ENCODE assay signal across 25 cellular contexts in the genomic region with DNA sequence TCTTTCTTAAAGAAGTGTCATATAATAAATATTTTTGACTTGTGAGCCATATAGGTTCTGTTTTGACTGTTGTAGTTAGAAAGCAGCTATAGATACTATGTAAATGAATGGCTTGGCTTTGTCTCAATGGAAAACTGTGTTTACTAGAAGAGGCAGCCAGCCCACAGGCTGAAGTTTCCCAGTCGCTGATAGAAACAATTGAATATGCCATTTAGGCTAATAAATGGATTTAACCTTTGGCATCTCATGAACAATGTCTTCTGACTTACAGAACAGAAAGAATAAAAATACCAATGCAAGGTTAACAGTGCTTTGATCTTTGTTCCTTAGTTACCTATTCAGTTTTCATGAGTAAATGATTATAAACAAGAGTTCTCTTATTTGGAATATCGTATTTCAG.
DNase-seq lines count a peak whose midpoint lies in the region; ATAC-seq, FAIRE-seq and TF ChIP-seq lines count a peak whose summit lies in the region.
"Had no signal": no experiment of that assay in that cellular context is flagged by ENCODE, and none has a peak within 500 bp of the region (broad histone marks: within the 10 kb centered on the region; RNA-seq: fewer than 3 reads in every experiment).

No MANE protein-coding gene starts in this region.

- no peak overlapping the region for H3K9ac ChIP-seq in HepG2 (ENCODE audit: insufficient read depth, low read depth, low read length)
- H3K9ac ChIP-seq: BLaER1 had no signal

- no peak for TF ChIP-seq RAD21 in HepG2 (CRISPR knock-in tag; IDR thresholded peaks at IDR 0.05)

- in situ Hi-C loops in HepG2 (cut with HindIII; ENCODE audit: extremely low pct_ligation_motif_present, low pct_unique_long_range_greater_than_20kb) = no loop called here

- intact Hi-C loops in HepG2 (cut with micrococcal nuclease; ENCODE audit: unreplicated experiment) (no loop called here), right lobe of liver (cut with DNase I) (no loop called here), vagina (cut with DNase I) (no loop called here)

- no peak for FAIRE-seq in HepG2 (lab: Jason Lieb, UNC)
- FAIRE-seq: frontal cortex, RCC 7860 had no signal

- H3K4me3 ChIP-seq in HepG2 (replicated peaks in 1 of 3; ENCODE audit: insufficient read depth in 1 of 3, low read depth in 2 of 3, low read length in 3 of 3) (no peak overlapping the region), right lobe of liver (no peak overlapping the region), vagina (no peak overlapping the region)
- H3K4me3 ChIP-seq: BLaER1, HAP-1 had no signal

- H3K9me3 ChIP-seq in HepG2 (ENCODE audit: low read length) (no peaks in the 10 kb centered on the region), right lobe of liver (no peaks in the 10 kb centered on the region), vagina (no peaks in the 10 kb centered on the region)
- H3K9me3 ChIP-seq: HAP-1 had no signal

- no peak for ATAC-seq in HepG2
- ATAC-seq in right lobe of liver = no peak
- ATAC-seq in GM18519 (IDR thresholded peaks at IDR 0.05; ENCODE audit: low FRiP score, unreplicated experiment) = no peak
- ATAC-seq: activated CD8-positive, alpha-beta T cell treated with anti-CD3 and anti-CD28 coated beads for 36 hours; naive thymus-derived CD4-positive, alpha-beta T cell; stimulated activated memory B cell treated with anti-CD40 and anti-IgM and Interleukin-4, amounts not matched to agents 10 μg/mL and 1 μg/mL and 100 μg/mL, for 72 hours had no signal

- H3K4me1 ChIP-seq in HepG2 (ENCODE audit: insufficient read depth, low read length) = peaks cover 13% of the 10 kb centered on the region
- no peaks in the 10 kb centered on the region for H3K4me1 ChIP-seq in right lobe of liver
- H3K4me1 ChIP-seq in vagina = peaks cover 27% of the 10 kb centered on the region
- H3K4me1 ChIP-seq: BLaER1 had no signal

- TF ChIP-seq POLR2A in HepG2 (IDR thresholded peaks at IDR 0.05; ENCODE audit: insufficient read depth in 1 of 2, low read depth in 2 of 2, low read length in 2 of 2) (no peak), right lobe of liver (IDR thresholded peaks at IDR 0.05) (no peak), vagina (IDR thresholded peaks at IDR 0.05) (no peak)

- no TSS peak for BruUV-seq in HepG2 (replicated peaks; lab: Mats Ljungman, UMichigan)

- no peak overlapping the region for H3K4me2 ChIP-seq in HepG2 (ENCODE audit: low read depth, low read length)
- H3K4me2 ChIP-seq: BLaER1 had no signal

- DNase-seq in HepG2 (ENCODE audit: low spot score) (peak; percentile 29), right lobe of liver (no peak), SW480 (ENCODE audit: low spot score) (peak; percentile 43), left kidney (ENCODE audit: low read depth, low spot score) (peak; percentile 56), vagina (ENCODE audit: extremely low spot score in 2 of 2) (no peak), globus pallidus (ENCODE audit: low spot score) (no peak), SKM-1 treated with dmso at 0.1 percent for 144 hours (lab: John Stamatoyannopoulos, UW; ENCODE audit: unreplicated experiment) (no peak)
- DNase-seq: activated CD8-positive, alpha-beta memory T cell treated with anti-CD3 and anti-CD28 coated beads, Interleukin-2, amount 50 U/mL, for 48 hours; activated CD8-positive, alpha-beta T cell treated with anti-CD3 and anti-CD28 coated beads for 36 hours; activated naive CD4-positive, alpha-beta T cell treated with Interleukin-2 at 50 U/mL for 16 hours; DMS153; hypothalamus; IMR-90; MV-4-11; naive thymus-derived CD4-positive, alpha-beta T cell; NCI-H2171 treated with DMSO at 0.1 percent for 48 hours; NCI-H774; SHP77 treated with DMSO at 0.1 percent for 48 hours; trophoblast cell had no signal

- H3K27me3 ChIP-seq in HepG2 (ENCODE audit: control insufficient read depth in 1 of 2, insufficient read depth in 2 of 2, low read length in 2 of 2) (no peaks in the 10 kb centered on the region), right lobe of liver (no peaks in the 10 kb centered on the region), vagina (no peaks in the 10 kb centered on the region)
- H3K27me3 ChIP-seq: BLaER1 had no signal

- no peaks in the 10 kb centered on the region for H4K20me1 ChIP-seq in HepG2 (ENCODE audit: insufficient read depth, low read length)
- H4K20me1 ChIP-seq: BLaER1 had no signal

- 36% methylated on average over 2 of the region's 2 CpGs for WGBS in HepG2 (ENCODE audit: low lambda C conversion rate)
- WGBS in right lobe of liver (ENCODE audit: insufficient coverage, low coverage, low lambda C conversion rate, missing lambda C conversion rate) = 46% methylated on average over 2 of the region's 2 CpGs

- TF ChIP-seq CTCF in HepG2 (CRISPR knock-in tag; IDR thresholded peaks at IDR 0.05) (no peak), right lobe of liver (IDR thresholded peaks at IDR 0.05) (no peak), vagina (IDR thresholded peaks at IDR 0.05) (no peak)

- H3K79me2 ChIP-seq in HepG2 (ENCODE audit: insufficient read depth, low read length) = no peaks in the 10 kb centered on the region

- no peaks in the 10 kb centered on the region for H3K36me3 ChIP-seq in HepG2 (replicated peaks in 1 of 2; ENCODE audit: control insufficient read depth in 1 of 2, insufficient read depth in 2 of 2, low read length in 2 of 2)
- no peaks in the 10 kb centered on the region for H3K36me3 ChIP-seq in right lobe of liver
- H3K36me3 ChIP-seq in vagina = no peaks in the 10 kb centered on the region
- H3K36me3 ChIP-seq: HAP-1 had no signal

- POLR2A ChIA-PET in HepG2 (lab: Yijun Ruan, JAX) = no interaction called here

- H3K27ac ChIP-seq in HepG2 (ENCODE audit: extremely low read length, insufficient read depth, low read length) = no peak overlapping the region
- H3K27ac ChIP-seq in right lobe of liver = no peak overlapping the region
- H3K27ac ChIP-seq in vagina = peak overlapping the region; percentile 37
- H3K27ac ChIP-seq: BLaER1 had no signal

- H2AFZ ChIP-seq in HepG2 (ENCODE audit: low read length) = no peak overlapping the region

- TF ChIP-seq EP300 in HepG2 (IDR thresholded peaks at IDR 0.05; ENCODE audit: low read depth in 2 of 2, low read length in 2 of 2) (no peak), HepG2 (CRISPR knock-in tag; IDR thresholded peaks at IDR 0.05; ENCODE audit: borderline replicate concordance) (no peak)

- CTCF ChIA-PET in HepG2 (lab: Yijun Ruan, JAX; ENCODE audit: low intra/inter-chr PET ratio, low total read pairs) = no interaction called here

TF ChIP-seq in HepG2, 621 proteins besides CTCF, POLR2A, EP300 and RAD21 (continues in another document):
- TF ChIP-seq, protein P1, sequence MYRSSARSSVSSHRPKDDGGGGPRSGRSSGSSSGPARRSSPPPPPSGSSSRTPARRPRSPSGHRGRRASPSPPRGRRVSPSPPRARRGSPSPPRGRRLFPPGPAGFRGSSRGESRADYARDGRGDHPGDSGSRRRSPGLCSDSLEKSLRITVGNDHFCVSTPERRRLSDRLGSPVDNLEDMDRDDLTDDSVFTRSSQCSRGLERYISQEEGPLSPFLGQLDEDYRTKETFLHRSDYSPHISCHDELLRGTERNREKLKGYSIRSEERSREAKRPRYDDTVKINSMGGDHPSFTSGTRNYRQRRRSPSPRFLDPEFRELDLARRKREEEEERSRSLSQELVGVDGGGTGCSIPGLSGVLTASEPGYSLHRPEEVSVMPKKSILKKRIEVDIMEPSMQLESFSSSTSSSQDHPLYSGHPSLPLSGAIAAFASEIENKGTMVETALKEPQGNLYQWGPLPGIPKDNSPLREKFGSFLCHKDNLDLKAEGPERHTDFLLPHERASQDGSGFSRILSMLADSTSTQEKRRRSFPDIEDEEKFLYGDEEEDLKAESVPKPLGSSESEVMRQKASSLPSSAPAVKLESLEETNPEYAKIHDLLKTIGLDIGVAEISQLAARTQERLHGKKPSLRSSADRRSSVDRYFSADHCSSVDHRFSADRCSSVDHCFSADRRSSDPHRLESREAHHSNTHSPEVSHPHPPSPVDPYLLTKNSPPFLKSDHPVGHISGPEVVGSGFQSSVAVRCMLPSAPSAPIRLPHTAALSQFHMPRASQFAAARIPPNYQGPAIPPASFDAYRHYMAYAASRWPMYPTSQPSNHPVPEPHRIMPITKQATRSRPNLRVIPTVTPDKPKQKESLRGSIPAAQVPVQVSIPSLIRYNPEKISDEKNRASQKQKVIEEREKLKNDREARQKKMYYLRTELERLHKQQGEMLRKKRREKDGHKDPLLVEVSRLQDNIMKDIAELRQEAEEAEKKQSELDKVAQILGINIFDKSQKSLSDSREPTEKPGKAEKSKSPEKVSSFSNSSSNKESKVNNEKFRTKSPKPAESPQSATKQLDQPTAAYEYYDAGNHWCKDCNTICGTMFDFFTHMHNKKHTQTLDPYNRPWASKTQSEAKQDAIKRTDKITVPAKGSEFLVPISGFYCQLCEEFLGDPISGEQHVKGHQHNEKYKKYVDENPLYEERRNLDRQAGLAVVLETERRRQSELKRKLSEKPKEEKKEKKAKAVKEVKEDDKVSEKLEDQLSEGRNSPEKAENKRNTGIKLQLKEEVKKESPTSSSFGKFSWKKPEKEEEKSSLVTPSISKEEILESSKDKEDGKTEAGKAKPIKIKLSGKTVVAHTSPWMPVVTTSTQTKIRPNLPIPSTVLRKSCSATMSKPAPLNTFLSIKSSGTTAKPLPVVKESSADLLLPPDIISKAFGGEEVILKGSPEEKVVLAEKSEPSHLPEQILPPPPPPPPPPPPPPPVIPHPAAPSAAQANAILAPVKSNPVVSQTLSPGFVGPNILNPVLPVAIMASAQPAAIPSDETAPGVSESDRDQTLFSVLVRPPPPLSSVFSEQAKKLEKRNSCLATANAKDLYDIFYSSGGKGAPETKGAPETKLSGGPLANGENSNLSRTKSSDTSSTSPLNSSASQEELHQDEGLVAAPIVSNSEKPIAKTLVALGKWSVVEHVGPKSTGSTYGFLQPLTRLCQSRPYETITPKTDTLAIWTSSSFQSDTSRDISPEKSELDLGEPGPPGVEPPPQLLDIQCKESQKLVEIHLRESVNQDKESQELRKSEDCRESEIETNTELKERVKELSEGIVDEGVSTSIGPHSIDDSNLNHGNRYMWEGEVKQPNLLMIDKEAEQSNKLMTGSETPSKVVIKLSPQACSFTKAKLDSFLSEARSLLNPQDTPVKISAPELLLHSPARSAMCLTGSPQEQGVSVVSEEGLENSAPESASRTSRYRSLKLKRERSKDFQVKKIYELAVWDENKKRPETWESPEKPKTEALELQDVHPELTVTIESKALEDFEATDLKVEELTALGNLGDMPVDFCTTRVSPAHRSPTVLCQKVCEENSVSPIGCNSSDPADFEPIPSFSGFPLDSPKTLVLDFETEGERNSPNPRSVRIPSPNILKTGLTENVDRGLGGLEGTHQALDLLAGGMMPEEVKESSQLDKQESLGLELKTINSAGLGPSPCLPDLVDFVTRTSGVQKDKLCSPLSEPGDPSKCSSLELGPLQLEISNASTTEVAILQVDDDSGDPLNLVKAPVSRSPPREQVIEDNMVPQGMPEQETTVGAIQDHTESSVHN (CRISPR knock-in tag; IDR thresholded peaks at IDR 0.05) = no peak
- TF ChIP-seq ZMYM3 (CRISPR knock-in tag; IDR thresholded peaks at IDR 0.05) = no peak

Comparison
In these comparisons a context has a peak if more than half of its experiments do, and no peak if none do; other contexts are left out.
1. DNase-seq: peak in HepG2 (single experiment), SW480 (single experiment) and left kidney (single experiment); none in right lobe of liver (0 of 3), vagina (0 of 2), globus pallidus (single experiment) and SKM-1 treated with dmso at 0.1 percent for 144 hours (single experiment).